ENCODE assay signal across 9 cellular contexts in genomic region chr1:53368314-53369033, GRCh38. TPM values are rescaled to one million over a fixed set of nuclear protein-coding genes. Genes with fewer than 3 reads are reported as not detected.
A peak's percentile ranks its signal among the peaks of the same experiment; 100 is the strongest.
DNase-seq lines count a peak whose midpoint lies in the region; ATAC-seq and TF ChIP-seq lines count a peak whose summit lies in the region.
"Had no signal": no experiment of that assay in that cellular context is flagged by ENCODE, and none has a peak within 500 bp of the region (broad histone marks: within the 10 kb centered on the region; RNA-seq: fewer than 3 reads in every experiment).

No MANE protein-coding gene starts in this region.

- no peaks in the 10 kb centered on the region for H3K9me3 Mint-ChIP-seq in naive B cell

- no peaks in the 10 kb centered on the region for H3K9me2 ChIP-seq in DOHH2 (replicated peaks; ENCODE audit: control insufficient read depth, low read length)

- no peak overlapping the region for H3K4me3 ChIP-seq in DOHH2 (ENCODE audit: low read length)

- H3K36me3 ChIP-seq in DOHH2 (ENCODE audit: control insufficient read depth, low read length) = no peaks in the 10 kb centered on the region

- H3K79me2 ChIP-seq in DOHH2 (ENCODE audit: control insufficient read depth, low read length) = no peaks in the 10 kb centered on the region

- H3K27ac ChIP-seq in DOHH2 (ENCODE audit: low read depth, low read length) = no peak overlapping the region

- H3K4me1 Mint-ChIP-seq in naive B cell = peaks cover 32 to 41% (median 38%) of the 10 kb centered on the region in 3 donors

- peaks cover 12% of the 10 kb centered on the region for H3K4me1 ChIP-seq in DOHH2 (ENCODE audit: control insufficient read depth, low read length)

- no peaks in the 10 kb centered on the region for H3K27me3 Mint-ChIP-seq in naive B cell

- H3K27ac Mint-ChIP-seq in naive B cell = peak overlapping the region in 5 of 6 donors; percentile 89 to 98 (median 95)

- no peaks in the 10 kb centered on the region for H3F3A ChIP-seq in DOHH2 (ENCODE audit: control insufficient read depth, insufficient read depth)

- no peaks in the 10 kb centered on the region for H3K9me3 ChIP-seq in DOHH2 (ENCODE audit: control insufficient read depth, insufficient read depth, low read length)

- TF ChIP-seq CTCF in DOHH2 (IDR thresholded peaks at IDR 0.05; ENCODE audit: low read depth, low read length, poor library complexity, severe bottlenecking) = no peak

- H4K20me1 ChIP-seq in DOHH2 (ENCODE audit: control insufficient read depth, insufficient read depth, low read depth, low read length) = no peaks in the 10 kb centered on the region

- peak overlapping the region; percentile 49 for H3K4me2 ChIP-seq in DOHH2 (ENCODE audit: low read length)

- H3K4me3 Mint-ChIP-seq in naive B cell = peak overlapping the region; percentile 85 to 98 (median 95)

- peak; percentile 17 to 83 for DNase-seq in NCI-H446 (lab: John Stamatoyannopoulos, UW)
- DNase-seq in astrocyte of the hippocampus (ENCODE audit: low read depth, low spot score) = peak; percentile 39
- DNase-seq in naive B cell = no peak
- DNase-seq in stimulated activated CD4-positive, alpha-beta T cell treated with anti-CD3 and anti-CD28 coated beads, Interleukin-15, amount 100 ng/mL, for 24 hours = no peak
- DNase-seq in HK-2 (ENCODE audit: unreplicated experiment) = no peak
- DNase-seq: amniotic stem cell had no signal

- ATAC-seq in naive B cell (ENCODE audit: low read depth in 2 of 2) = no peak
- no peak for ATAC-seq in GM19351 (IDR thresholded peaks at IDR 0.05; ENCODE audit: unreplicated experiment)
- ATAC-seq in HG02759 (IDR thresholded peaks at IDR 0.05; ENCODE audit: unreplicated experiment) = no peak

- no peaks in the 10 kb centered on the region for H3K36me3 Mint-ChIP-seq in naive B cell

- H3K27me3 ChIP-seq in DOHH2 (ENCODE audit: control insufficient read depth, low read length) = no peaks in the 10 kb centered on the region

RNA-seq across cellular contexts. Expression of gene LRP8, which starts 40.6 kb away (rescaled TPM):
- 1 to 10 TPM in 1 of 6 donors, under 1 TPM in 4, not detected in 1; 0.21 to 1.5 (median 0.57) TPM for polyA plus RNA-seq in naive B cell (ENCODE audit: low read depth in 6 of 6)

Comparison
In these comparisons a context has a peak if more than half of its experiments do, and no peak if none do; other contexts are left out.
1. DNase-seq: peak in NCI-H446 (2 of 2) and astrocyte of the hippocampus (single experiment); none in naive B cell (single experiment), stimulated activated CD4-positive, alpha-beta T cell treated with anti-CD3 and anti-CD28 coated beads, Interleukin-15, amount 100 ng/mL, for 24 hours (single experiment) and HK-2 (single experiment).